In the genomic region with DNA sequence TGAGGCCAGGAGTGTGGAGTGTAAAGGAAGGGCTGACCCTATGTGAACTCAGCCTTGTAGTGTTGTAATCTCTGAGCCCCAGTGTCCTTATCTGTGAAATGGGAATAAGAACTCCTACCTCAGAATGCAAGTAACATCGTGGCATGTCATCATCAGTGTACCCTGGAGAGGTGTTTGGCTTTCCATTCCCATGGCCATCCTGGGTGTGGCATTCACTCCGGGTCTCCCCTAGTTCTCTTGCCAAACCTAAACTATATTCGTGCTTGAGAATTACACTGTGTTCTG, we compare ENCODE assay signal across 12 cellular contexts. TPM values are rescaled to one million over a fixed set of nuclear protein-coding genes. Genes with fewer than 3 reads are reported as not detected.
DNase-seq lines count a peak whose midpoint lies in the region; ATAC-seq, FAIRE-seq and TF ChIP-seq lines count a peak whose summit lies in the region.
"Had no signal": no experiment of that assay in that cellular context is flagged by ENCODE, and none has a peak within 500 bp of the region (broad histone marks: within the 10 kb centered on the region; RNA-seq: fewer than 3 reads in every experiment).

No MANE protein-coding gene starts in this region.

- POLR2A ChIA-PET in A549 (lab: Yijun Ruan, JAX): no interaction called here

- peaks cover 53% of the 10 kb centered on the region for H3K27me3 Mint-ChIP-seq in progenitor cell of endocrine pancreas

- no peaks in the 10 kb centered on the region for H3K9me3 Mint-ChIP-seq in progenitor cell of endocrine pancreas (ENCODE audit: low read depth)

- TF ChIP-seq POLR2A in A549 (IDR thresholded peaks at IDR 0.05; ENCODE audit: low read length) (no peak), erythroblast (IDR thresholded peaks at IDR 0.05; ENCODE audit: low read length) (no peak)

- peaks cover 4% of the 10 kb centered on the region; the same call in 1 of the 3 replicates for H3K4me1 ChIP-seq in A549
- peaks cover 24% of the 10 kb centered on the region for H3K4me1 ChIP-seq in HUES6 (ENCODE audit: control insufficient read depth, insufficient read depth, low read length)

- CTCF ChIA-PET in A549 (lab: Yijun Ruan, JAX): interaction anchor here (3.8 to 40.8 kb wide), 4 partner anchors 8 to 420 kb away, joined by 26 to 2008 read pairs (median 176); partner anchors contain the start of gene SLC35B1

- peaks cover 4% of the 10 kb centered on the region for H3K4me1 Mint-ChIP-seq in progenitor cell of endocrine pancreas (ENCODE audit: low read depth)

- peaks cover 46% of the 10 kb centered on the region for H3K27me3 ChIP-seq in HUES6 (ENCODE audit: control insufficient read depth, insufficient read depth, low read length)
- H3K27me3 ChIP-seq: right atrium auricular region had no signal

- no peak for DNase-seq in A549 (ENCODE audit: low read depth in 1 of 2, low spot score in 1 of 2)
- peak; percentile 24 to 43 for DNase-seq in erythroblast (lab: John Stamatoyannopoulos, UW)
- no peak for DNase-seq in progenitor cell of endocrine pancreas (ENCODE audit: low spot score, unreplicated experiment)
- DNase-seq in stimulated activated naive CD4-positive, alpha-beta T cell treated with Interleukin-2 at 50 U/mL for 16 hours (lab: John Stamatoyannopoulos, UW): no peak
- no peak for DNase-seq in GM19240 (ENCODE audit: insufficient read length, low spot score)
- no peak for DNase-seq in RCC 7860 (ENCODE audit: low spot score)
- DNase-seq: Kasumi-1, NCI-H2107, PC-9 had no signal

- H3K27ac ChIP-seq in A549 (no peak overlapping the region), HUES6 (ENCODE audit: low read depth, low read length) (no peak overlapping the region)
- H3K27ac ChIP-seq: PC-9 had no signal

- no peak for TF ChIP-seq EP300 in A549 (IDR thresholded peaks at IDR 0.05)

- no peaks in the 10 kb centered on the region for H3K9me3 ChIP-seq in A549
- no peaks in the 10 kb centered on the region for H3K9me3 ChIP-seq in HUES6 (ENCODE audit: control insufficient read depth, insufficient read depth, low read depth, low read length)
- H3K9me3 ChIP-seq: right atrium auricular region had no signal

- H3K36me3 Mint-ChIP-seq in progenitor cell of endocrine pancreas (ENCODE audit: insufficient read depth): no peaks in the 10 kb centered on the region

- FAIRE-seq in A549 (lab: Jason Lieb, UNC) (peak; percentile 32), RCC 7860 (lab: Jason Lieb, UNC) (no peak)

- peak overlapping the region; percentile 73 for H3K4me3 Mint-ChIP-seq in progenitor cell of endocrine pancreas (ENCODE audit: low read depth)

- no peak overlapping the region for H3K27ac Mint-ChIP-seq in progenitor cell of endocrine pancreas

- no peaks in the 10 kb centered on the region for H3K36me3 ChIP-seq in HUES6 (ENCODE audit: control insufficient read depth, insufficient read depth, low read length)
- H3K36me3 ChIP-seq: right atrium auricular region had no signal

- TF ChIP-seq CTCF in A549 (IDR thresholded peaks at IDR 0.05) (no peak), progenitor cell of endocrine pancreas (IDR thresholded peaks at IDR 0.05; ENCODE audit: unreplicated experiment) (no peak)

- TF ChIP-seq RAD21 in A549 (conservative IDR thresholded peaks at IDR 0.05 in 1 of 2, IDR thresholded peaks at IDR 0.05 in 1 of 2): no peak

- 35% methylated on average over 3 of the region's 3 CpGs for WGBS in A549 (ENCODE audit: missing lambda C conversion rate)

- H3K9ac ChIP-seq in HUES6 (ENCODE audit: low read length): peak overlapping the region; percentile 29

- no peak for ATAC-seq in A549
- ATAC-seq in GM21529 (IDR thresholded peaks at IDR 0.05; ENCODE audit: unreplicated experiment): no peak

- H3K4me3 ChIP-seq in A549 (no peak overlapping the region), HUES6 (ENCODE audit: low read depth, low read length) (peak overlapping the region; percentile 100)
- H3K4me3 ChIP-seq: PC-9 had no signal

- H3K4me2 ChIP-seq in A549: no peak overlapping the region

TF ChIP-seq in A549, 52 proteins besides CTCF, POLR2A, EP300 and RAD21:
- TF ChIP-seq MYC (IDR thresholded peaks at IDR 0.05; ENCODE audit: borderline replicate concordance, low read length): no peak

RNA-seq across cellular contexts. Expression of gene NXPH3, which starts 1.9 kb away (rescaled TPM):
- polyA plus RNA-seq in A549 (2011; rRNA removed): 0.07 and 0.12 TPM in 2 replicates
- 0.08 and 0.12 TPM in 2 replicates for polyA plus RNA-seq in A549 (2012; cell fraction: cytosol; rRNA removed)
- 0.05 TPM in 2 replicates for polyA plus RNA-seq in A549 (2012; cell fraction: nucleus; rRNA removed)
- polyA plus RNA-seq in A549 (2017; fragmentation: RNase III; extraction: RNeasy Plus Mini Kit Qiagen cat#74134 plus additional on column Dnase treatment): 0.17 to 0.30 TPM (median 0.20 TPM) in 3 replicates
- 0.08 TPM in 1 of 2 replicates, not detected in the other for polyA minus RNA-seq in A549 (2011; rRNA and poly(A)+ RNA removed)
- 0.20 and 0.38 TPM in 2 replicates for total RNA-seq in progenitor cell of endocrine pancreas
- total RNA-seq: PC-9 had no signal

Comparison
In these comparisons a context has a peak if more than half of its experiments do, and no peak if none do; other contexts are left out.
1. DNase-seq: peak in erythroblast (2 of 2); none in A549 (0 of 2), progenitor cell of endocrine pancreas (single experiment), stimulated activated naive CD4-positive, alpha-beta T cell treated with Interleukin-2 at 50 U/mL for 16 hours (single experiment), GM19240 (single experiment) and RCC 7860 (single experiment).